ENCODE assay signal across 1 cellular context in genomic region chr14:71086571-71086970, GRCh38.
TF ChIP-seq lines count a peak whose summit lies in the region.

No MANE protein-coding gene starts in this region.

TF ChIP-seq in GM23338, 12 proteins besides CTCF, POLR2A, EP300 and RAD21 (continued from another document):
- TF ChIP-seq ZNF462 (CRISPR knock-in tag; IDR thresholded peaks at IDR 0.05) = no peak
- no peak for TF ChIP-seq ETS1 (IDR thresholded peaks at IDR 0.05)
- TF ChIP-seq ZNF331 (CRISPR knock-in tag; IDR thresholded peaks at IDR 0.05; ENCODE audit: low read depth) = no peak
- TF ChIP-seq EZH2phosphoT487 (IDR thresholded peaks at IDR 0.05; ENCODE audit: unreplicated experiment) = no peak
- TF ChIP-seq NANOG (IDR thresholded peaks at IDR 0.05; ENCODE audit: borderline replicate concordance) = no peak
- no peak for TF ChIP-seq CREB1 (CRISPR knock-in tag; IDR thresholded peaks at IDR 0.05; ENCODE audit: low read depth)
- no peak for TF ChIP-seq STAT1 (IDR thresholded peaks at IDR 0.05; ENCODE audit: unreplicated experiment)
